ENCODE assay signal across 11 cellular contexts in the genomic region with DNA sequence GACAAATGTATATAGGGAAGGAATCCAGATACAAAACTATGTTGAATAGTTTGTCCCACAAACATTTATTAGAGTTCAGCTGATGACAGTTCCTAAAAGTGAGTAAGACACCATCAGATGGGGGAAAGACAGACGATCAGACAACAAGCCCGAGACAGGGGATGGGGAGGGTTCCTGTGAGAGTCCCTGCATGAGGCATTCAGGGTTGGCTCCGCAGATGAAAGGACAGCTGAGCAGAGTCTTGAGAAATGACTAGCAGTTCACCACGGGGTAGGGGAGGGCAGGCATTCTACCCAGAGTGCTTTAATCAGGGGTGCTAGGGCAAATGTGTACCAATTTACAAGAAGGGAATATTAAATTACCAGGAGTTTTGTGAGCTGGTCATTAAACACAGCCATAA. TPM values are rescaled to one million over a fixed set of nuclear protein-coding genes. Genes with fewer than 3 reads are reported as not detected.
DNase-seq lines count a peak whose midpoint lies in the region; ATAC-seq and TF ChIP-seq lines count a peak whose summit lies in the region.
"Had no signal": no experiment of that assay in that cellular context is flagged by ENCODE, and none has a peak within 500 bp of the region (broad histone marks: within the 10 kb centered on the region; RNA-seq: fewer than 3 reads in every experiment).

No MANE protein-coding gene starts in this region.

- H3K4me3 Mint-ChIP-seq in activated CD8-positive, alpha-beta T cell treated with anti-CD3 and anti-CD28 coated beads for 36 hours = no peak overlapping the region
- H3K4me3 Mint-ChIP-seq: brain had no signal

- peak; percentile 99 for ATAC-seq in activated CD8-positive, alpha-beta T cell treated with anti-CD3 and anti-CD28 coated beads for 36 hours
- no peak for ATAC-seq in GM18511 (IDR thresholded peaks at IDR 0.05; ENCODE audit: unreplicated experiment)
- ATAC-seq: mucosa of descending colon had no signal

- H3K4me3 ChIP-seq in brain microvascular endothelial cell (ENCODE audit: low read depth, low read length) = no peak overlapping the region
- H3K4me3 ChIP-seq: mucosa of descending colon, testis had no signal

- no peaks in the 10 kb centered on the region for H3K27me3 ChIP-seq in brain microvascular endothelial cell (replicated peaks)
- H3K27me3 ChIP-seq: testis had no signal

- TF ChIP-seq CTCF in activated CD8-positive, alpha-beta T cell treated with anti-CD3 and anti-CD28 coated beads for 36 hours (IDR thresholded peaks at IDR 0.05) = no peak
- TF ChIP-seq CTCF in brain microvascular endothelial cell (IDR thresholded peaks at IDR 0.05; ENCODE audit: low read depth, low read length, missing control alignments) (no peak), GM10266 (IDR thresholded peaks at IDR 0.05; ENCODE audit: control insufficient read depth, insufficient read depth, low read depth, missing control alignments) (no peak)

- H3K36me3 Mint-ChIP-seq in activated CD8-positive, alpha-beta T cell treated with anti-CD3 and anti-CD28 coated beads for 36 hours (ENCODE audit: low read depth) = no peaks in the 10 kb centered on the region
- H3K36me3 Mint-ChIP-seq: brain had no signal

- CTCF ChIA-PET in activated CD8-positive, alpha-beta T cell treated with anti-CD3 and anti-CD28 coated beads for 36 hours (lab: Charles Lee) = interaction anchor here (1.4 kb wide), 1 partner anchor 129 kb away, joined by 3 read pairs; no protein-coding TSS in a partner anchor

- no peak overlapping the region for H3K27ac ChIP-seq in brain microvascular endothelial cell
- H3K27ac ChIP-seq: testis had no signal

- in situ Hi-C loops in brain microvascular endothelial cell (cut with HindIII; ENCODE audit: low pct_ligation_motif_present, low sequenced_read_pairs) = no loop called here

- DNase-seq in GM03348 (ENCODE audit: low spot score) (peak; percentile 27), brain microvascular endothelial cell (peak; percentile 16), NCI-H2171 treated with DMSO at 0.1 percent for 48 hours (lab: John Stamatoyannopoulos, UW) (no peak), GM10266 (ENCODE audit: extremely low spot score) (no peak), NCI-H2227 treated with DMSO at 0.1 percent for 48 hours (lab: John Stamatoyannopoulos, UW) (no peak)
- DNase-seq in activated CD8-positive, alpha-beta T cell treated with anti-CD3 and anti-CD28 coated beads for 36 hours = peak; percentile 75
- DNase-seq in stimulated activated CD4-positive, alpha-beta T cell treated with anti-CD3 and anti-CD28 coated beads, Interleukin-4, amount 100 ng/mL, for 4 hours = peak; percentile 27 to 71
- DNase-seq: mucosa of descending colon, testis had no signal

- H3K27ac Mint-ChIP-seq in activated CD8-positive, alpha-beta T cell treated with anti-CD3 and anti-CD28 coated beads for 36 hours = no peak overlapping the region
- H3K27ac Mint-ChIP-seq: brain had no signal

- POLR2A ChIA-PET in activated CD8-positive, alpha-beta T cell treated with anti-CD3 and anti-CD28 coated beads for 36 hours (lab: Charles Lee) = no interaction called here

- H3K9me3 Mint-ChIP-seq in activated CD8-positive, alpha-beta T cell treated with anti-CD3 and anti-CD28 coated beads for 36 hours = no peaks in the 10 kb centered on the region
- H3K9me3 Mint-ChIP-seq: brain had no signal

- H3K4me1 Mint-ChIP-seq in activated CD8-positive, alpha-beta T cell treated with anti-CD3 and anti-CD28 coated beads for 36 hours (ENCODE audit: low read depth) = peaks cover 33% of the 10 kb centered on the region

- intact Hi-C loops in activated CD8-positive, alpha-beta T cell treated with anti-CD3 and anti-CD28 coated beads for 36 hours (cut with micrococcal nuclease) = no loop called here

- peaks cover 8% of the 10 kb centered on the region for H3K27me3 Mint-ChIP-seq in activated CD8-positive, alpha-beta T cell treated with anti-CD3 and anti-CD28 coated beads for 36 hours

- no peaks in the 10 kb centered on the region for H3K36me3 ChIP-seq in brain microvascular endothelial cell (replicated peaks)

RNA-seq across cellular contexts. Expression of gene TNFSF15, which starts 28.0 kb away (rescaled TPM):
- total RNA-seq in activated CD8-positive, alpha-beta T cell treated with anti-CD3 and anti-CD28 coated beads for 36 hours = under 1 TPM; 0.16 to 0.23 TPM

Comparison
In these comparisons a context has a peak if more than half of its experiments do, and no peak if none do; other contexts are left out.
1. DNase-seq: peak in GM03348 (single experiment), activated CD8-positive, alpha-beta T cell treated with anti-CD3 and anti-CD28 coated beads for 36 hours (single experiment), brain microvascular endothelial cell (single experiment) and stimulated activated CD4-positive, alpha-beta T cell treated with anti-CD3 and anti-CD28 coated beads, Interleukin-4, amount 100 ng/mL, for 4 hours (2 of 2); none in NCI-H2171 treated with DMSO at 0.1 percent for 48 hours (single experiment), GM10266 (single experiment) and NCI-H2227 treated with DMSO at 0.1 percent for 48 hours (single experiment).